In the genomic region with DNA sequence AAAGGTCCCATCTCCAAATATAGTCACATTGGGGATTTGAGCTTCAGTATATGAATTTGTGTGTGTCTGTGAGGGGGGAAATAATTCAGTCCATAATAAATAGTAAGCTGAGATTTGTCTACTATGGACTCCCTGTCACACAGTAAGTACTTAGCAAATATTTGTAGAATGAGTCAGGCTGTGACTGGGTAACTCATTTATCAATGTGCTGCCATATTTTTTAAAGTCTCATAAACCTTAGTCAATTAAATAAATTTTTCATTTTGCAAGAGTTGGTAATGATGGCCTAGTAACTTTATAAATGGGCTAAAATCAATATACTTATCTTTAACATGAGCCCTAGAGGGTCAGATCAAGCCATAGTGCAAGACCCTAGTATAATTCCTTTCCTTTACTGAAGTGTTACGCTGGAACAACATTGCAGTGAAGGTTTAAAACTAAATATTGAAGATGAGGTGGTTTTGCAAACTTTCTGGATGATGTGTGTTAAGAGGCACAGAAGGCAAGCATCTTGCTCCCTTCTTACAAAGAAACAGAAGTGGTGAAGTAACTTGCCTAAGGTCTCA, we compare ENCODE assay signal across 10 cellular contexts.
A peak's percentile ranks its signal among the peaks of the same experiment; 100 is the strongest.
DNase-seq lines count a peak whose midpoint lies in the region; FAIRE-seq and TF ChIP-seq lines count a peak whose summit lies in the region.
"Had no signal": no experiment of that assay in that cellular context is flagged by ENCODE, and none has a peak within 500 bp of the region (broad histone marks: within the 10 kb centered on the region; RNA-seq: fewer than 3 reads in every experiment).

No MANE protein-coding gene starts in this region.

- H3K4me1 Mint-ChIP-seq in type B pancreatic cell (ENCODE audit: unreplicated experiment): peaks cover 12% of the 10 kb centered on the region

- TF ChIP-seq POLR2A in GM12891 (IDR thresholded peaks at IDR 0.05; ENCODE audit: low read depth, low read length): no peak

- no peak for TF ChIP-seq CTCF in type B pancreatic cell (conservative IDR thresholded peaks at IDR 0.05)

- H3K27ac Mint-ChIP-seq in type B pancreatic cell: peak overlapping the region; percentile 46

- no peaks in the 10 kb centered on the region for H3K9me3 Mint-ChIP-seq in type B pancreatic cell

- H3K36me3 Mint-ChIP-seq in type B pancreatic cell: no peaks in the 10 kb centered on the region

- H3K4me3 Mint-ChIP-seq in type B pancreatic cell: no peak overlapping the region

- DNase-seq in DMS153 (lab: John Stamatoyannopoulos, UW): peak; percentile 63
- no peak for DNase-seq in DMS153 treated with DMSO at 0.1 percent for 48 hours (lab: John Stamatoyannopoulos, UW; ENCODE audit: unreplicated experiment)
- DNase-seq in SHP77 treated with DMSO at 0.1 percent for 48 hours (lab: John Stamatoyannopoulos, UW): peak; percentile 65
- DNase-seq in foreskin melanocyte: peak; percentile 22
- no peak for DNase-seq in type B pancreatic cell (ENCODE audit: extremely low spot score, unreplicated experiment)
- no peak for DNase-seq in MV-4-11 (lab: John Stamatoyannopoulos, UW)
- DNase-seq in iPS-NIHi7 (ENCODE audit: extremely low spot score): no peak
- no peak for DNase-seq in GM12891 (ENCODE audit: insufficient read length, low spot score)
- DNase-seq: NCI-H1694 had no signal

- H3K27me3 Mint-ChIP-seq in type B pancreatic cell: no peaks in the 10 kb centered on the region

- no peak for FAIRE-seq in GM12891 (lab: Jason Lieb, UNC)
- FAIRE-seq: A204.1 had no signal

TF ChIP-seq in GM12891, 5 proteins besides CTCF, POLR2A, EP300 and RAD21:
- TF ChIP-seq POLR2AphosphoS5 (IDR thresholded peaks at IDR 0.05; ENCODE audit: low read depth, low read length) (no peak), PAX5 (IDR thresholded peaks at IDR 0.05; ENCODE audit: insufficient read depth, low read length, severe bottlenecking) (no peak), SPI1 (IDR thresholded peaks at IDR 0.05; ENCODE audit: low read depth, low read length) (no peak), TAF1 (IDR thresholded peaks at IDR 0.05; ENCODE audit: low read depth, low read length) (no peak)
TF ChIP-seq in GM12891: peak in this region for 0.

Comparison
In these comparisons a context has a peak if more than half of its experiments do, and no peak if none do; other contexts are left out.
1. DNase-seq: peak in DMS153 (single experiment), SHP77 treated with DMSO at 0.1 percent for 48 hours (single experiment) and foreskin melanocyte (single experiment); none in DMS153 treated with DMSO at 0.1 percent for 48 hours (single experiment), type B pancreatic cell (single experiment), MV-4-11 (single experiment), iPS-NIHi7 (single experiment) and GM12891 (single experiment).